ENCODE assay signal across 22 cellular contexts in the genomic region with DNA sequence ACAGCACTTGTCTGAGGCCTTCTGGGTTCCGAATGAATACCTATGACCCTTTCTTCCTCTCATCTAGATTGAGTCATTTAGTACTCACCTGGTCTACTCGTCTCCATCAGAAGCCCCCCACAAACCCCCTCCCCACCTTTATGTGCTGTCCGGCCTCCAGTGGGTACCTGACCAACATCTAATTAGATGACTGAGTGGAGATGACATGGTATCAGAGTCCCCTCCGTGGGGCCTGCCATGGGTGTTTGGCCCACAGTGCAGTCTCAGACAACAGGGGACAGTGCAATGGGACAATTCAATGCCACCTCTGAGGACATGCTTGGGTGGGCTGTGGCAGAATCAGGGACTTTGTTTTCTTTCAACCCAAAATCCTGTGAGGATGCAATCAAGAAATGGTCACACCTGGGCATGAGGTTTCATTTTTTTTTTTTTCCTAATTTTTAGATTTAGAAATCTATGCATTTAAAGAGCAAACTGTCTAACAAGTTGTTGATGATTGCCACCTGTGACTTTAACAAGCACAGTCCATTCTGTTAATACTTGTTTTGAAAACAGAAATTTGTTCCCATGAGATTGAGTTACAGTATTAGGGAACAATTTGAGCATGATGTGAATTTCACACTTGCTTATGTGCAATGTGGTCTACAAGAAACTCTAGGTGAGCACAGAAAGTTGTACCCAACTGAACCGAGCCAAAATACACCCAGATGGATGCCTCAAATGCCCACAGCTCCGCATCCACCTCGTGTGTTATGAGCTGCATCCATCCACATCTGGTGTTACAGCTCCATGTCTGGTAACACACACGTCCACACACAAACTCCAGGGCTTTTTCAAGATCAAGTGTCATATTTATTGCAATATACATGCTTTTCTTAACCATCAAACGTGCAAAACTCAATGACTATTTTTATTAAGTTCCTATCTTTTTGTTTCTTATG. TPM values are rescaled to one million over a fixed set of nuclear protein-coding genes. Genes with fewer than 3 reads are reported as not detected.
DNase-seq lines count a peak whose midpoint lies in the region; ATAC-seq and TF ChIP-seq lines count a peak whose summit lies in the region.
"Had no signal": no experiment of that assay in that cellular context is flagged by ENCODE, and none has a peak within 500 bp of the region (broad histone marks: within the 10 kb centered on the region; RNA-seq: fewer than 3 reads in every experiment).

No MANE protein-coding gene starts in this region.

- TF ChIP-seq CTCF in natural killer cell (IDR thresholded peaks at IDR 0.05) (no peak), chondrocyte (IDR thresholded peaks at IDR 0.05) (no peak)

- WGBS in aorta, 2 donors, result 83 to 84% methylated on average over 9 of the region's 9 CpGs

- peaks cover 0 to 2% of the 10 kb centered on the region in 2 donors for H3K4me1 ChIP-seq in aorta (ENCODE audit: control insufficient read depth in 1 of 2, insufficient read depth in 2 of 2, low read length in 2 of 2)

- no peaks in the 10 kb centered on the region for H3K4me1 Mint-ChIP-seq in natural killer cell treated with Interleukin-12 subunit alpha and Interleukin-12 subunit beta and Interleukin-15 and Interleukin-18, amount 100 ng/mL, for 72 hours (ENCODE audit: low read depth in 2 of 2)
- H3K4me1 Mint-ChIP-seq in natural killer cell (no peaks in the 10 kb centered on the region), chondrocyte (ENCODE audit: low read depth) (peaks cover 8% of the 10 kb centered on the region)
- no peaks in the 10 kb centered on the region for H3K4me1 Mint-ChIP-seq in T-helper 2 cell treated with Interferon-gamma antibody and Interleukin-4, amounts not matched to agents 5 μg/mL and 100 μg/mL, for 36 hours (ENCODE audit: low read depth)
- H3K4me1 Mint-ChIP-seq: activated CD4-positive, alpha-beta T cell treated with anti-CD3 and anti-CD28 coated beads, Interleukin-2, amount 10 ng/mL, durations not matched to agents 7 days and 5 days; immature natural killer cell; T-cell had no signal

- H3K9me3 ChIP-seq in aorta (ENCODE audit: control insufficient read depth, low read length), result no peaks in the 10 kb centered on the region
- H3K9me3 ChIP-seq: heart right ventricle, ovary had no signal

- H3K27me3 Mint-ChIP-seq in natural killer cell treated with Interleukin-12 subunit alpha and Interleukin-12 subunit beta and Interleukin-15 and Interleukin-18, amount 100 ng/mL, for 72 hours, result peaks cover 0 to 2% of the 10 kb centered on the region in 2 donors
- H3K27me3 Mint-ChIP-seq in natural killer cell (ENCODE audit: low read depth in 2 of 2) (no peaks in the 10 kb centered on the region), chondrocyte (ENCODE audit: low read depth) (no peaks in the 10 kb centered on the region)
- H3K27me3 Mint-ChIP-seq in T-helper 2 cell treated with Interferon-gamma antibody and Interleukin-4, amounts not matched to agents 5 μg/mL and 100 μg/mL, for 36 hours (ENCODE audit: low read depth), result peaks cover 2% of the 10 kb centered on the region
- H3K27me3 Mint-ChIP-seq: T-cell had no signal

- H3K4me3 Mint-ChIP-seq in natural killer cell treated with Interleukin-12 subunit alpha and Interleukin-12 subunit beta and Interleukin-15 and Interleukin-18, amount 100 ng/mL, for 72 hours, result no peak overlapping the region
- H3K4me3 Mint-ChIP-seq in natural killer cell, result no peak overlapping the region
- H3K4me3 Mint-ChIP-seq in chondrocyte (ENCODE audit: unreplicated experiment), result no peak overlapping the region
- no peak overlapping the region for H3K4me3 Mint-ChIP-seq in T-helper 2 cell treated with Interferon-gamma antibody and Interleukin-4, amounts not matched to agents 5 μg/mL and 100 μg/mL, for 36 hours
- H3K4me3 Mint-ChIP-seq: activated CD4-positive, alpha-beta T cell treated with anti-CD3 and anti-CD28 coated beads, Interleukin-2, amount 10 ng/mL, durations not matched to agents 7 days and 5 days; activated T-cell treated with anti-CD3 and anti-CD28 coated beads, Interleukin-2, amount 50 U/mL, for 4 hours; immature natural killer cell; T-cell had no signal

- H3K9me3 Mint-ChIP-seq in natural killer cell treated with Interleukin-12 subunit alpha and Interleukin-12 subunit beta and Interleukin-15 and Interleukin-18, amount 100 ng/mL, for 72 hours, result no peaks in the 10 kb centered on the region
- H3K9me3 Mint-ChIP-seq in natural killer cell (no peaks in the 10 kb centered on the region), chondrocyte (ENCODE audit: low read depth) (no peaks in the 10 kb centered on the region)
- no peaks in the 10 kb centered on the region for H3K9me3 Mint-ChIP-seq in T-helper 2 cell treated with Interferon-gamma antibody and Interleukin-4, amounts not matched to agents 5 μg/mL and 100 μg/mL, for 36 hours
- H3K9me3 Mint-ChIP-seq: activated CD4-positive, alpha-beta T cell treated with anti-CD3 and anti-CD28 coated beads, Interleukin-2, amount 10 ng/mL, durations not matched to agents 7 days and 5 days; activated T-cell treated with anti-CD3 and anti-CD28 coated beads, Interleukin-2, amount 50 U/mL, for 4 hours; immature natural killer cell; T-cell had no signal

- H3K27ac ChIP-seq in aorta (ENCODE audit: low read depth in 1 of 2, low read length in 2 of 2), result no peak overlapping the region
- H3K27ac ChIP-seq: heart right ventricle, ovary had no signal

- H3K27ac Mint-ChIP-seq in natural killer cell treated with Interleukin-12 subunit alpha and Interleukin-12 subunit beta and Interleukin-15 and Interleukin-18, amount 100 ng/mL, for 72 hours, result no peak overlapping the region
- H3K27ac Mint-ChIP-seq in natural killer cell (no peak overlapping the region), chondrocyte (ENCODE audit: unreplicated experiment) (peak overlapping the region; percentile 84)
- no peak overlapping the region for H3K27ac Mint-ChIP-seq in T-helper 2 cell treated with Interferon-gamma antibody and Interleukin-4, amounts not matched to agents 5 μg/mL and 100 μg/mL, for 36 hours
- H3K27ac Mint-ChIP-seq: activated CD4-positive, alpha-beta T cell treated with anti-CD3 and anti-CD28 coated beads, Interleukin-2, amount 10 ng/mL, durations not matched to agents 7 days and 5 days; immature natural killer cell; T-cell had no signal

- TF ChIP-seq POLR2A in erythroblast (IDR thresholded peaks at IDR 0.05; ENCODE audit: low read length), result no peak

- H3K27me3 ChIP-seq in aorta (ENCODE audit: control insufficient read depth in 1 of 2, insufficient read depth in 2 of 2, low read length in 1 of 2), result no peaks in the 10 kb centered on the region
- H3K27me3 ChIP-seq: brain microvascular endothelial cell, ovary had no signal

- no peak overlapping the region for H3K4me3 ChIP-seq in aorta (ENCODE audit: low read length in 2 of 2)
- H3K4me3 ChIP-seq: heart right ventricle, ovary had no signal

- H3K36me3 ChIP-seq in aorta (ENCODE audit: control insufficient read depth in 1 of 2, insufficient read depth in 2 of 2, low read length in 1 of 2), result no peaks in the 10 kb centered on the region
- H3K36me3 ChIP-seq: brain microvascular endothelial cell, heart right ventricle, ovary had no signal

- ATAC-seq in natural killer cell treated with Interleukin-12 subunit alpha and Interleukin-12 subunit beta and Interleukin-15 and Interleukin-18, amount 100 ng/mL, for 72 hours, result peak; percentile 4 to 34
- ATAC-seq in natural killer cell, result no peak
- no peak for ATAC-seq in aorta (ENCODE audit: low FRiP score)
- ATAC-seq: activated T-cell treated with anti-CD3 and anti-CD28 coated beads, Interleukin-2, amount 50 U/mL, for 4 hours had no signal

- DNase-seq in natural killer cell treated with Interleukin-12 subunit alpha and Interleukin-12 subunit beta and Interleukin-15 and Interleukin-18, amount 100 ng/mL, for 72 hours (ENCODE audit: low spot score), result peak; percentile 56
- DNase-seq in natural killer cell (no peak), chondrocyte (ENCODE audit: low spot score) (no peak), posterior vena cava (ENCODE audit: low spot score) (peak; percentile 82), aorta (peak; percentile 38 to 73), erythroblast (lab: John Stamatoyannopoulos, UW) (no peak), retina (no peak)
- DNase-seq in T-helper 2 cell treated with Interferon-gamma antibody and Interleukin-4, amounts not matched to agents 5 μg/mL and 100 μg/mL, for 36 hours (ENCODE audit: low spot score), result no peak
- DNase-seq: activated CD4-positive, alpha-beta T cell treated with anti-CD3 and anti-CD28 coated beads, Interleukin-2, amount 10 ng/mL, durations not matched to agents 7 days and 5 days; activated T-cell treated with anti-CD3 and anti-CD28 coated beads, Interleukin-2, amount 50 U/mL, for 4 hours; brain microvascular endothelial cell; dermis blood vessel endothelial cell; DND-41; GM23248; heart right ventricle; immature natural killer cell; NCI-H1436; stimulated activated CD4-positive, alpha-beta T cell treated with anti-CD3 and anti-CD28 coated beads, Interleukin-2, amount 100 ng/mL, for 48 hours had no signal

- H3K36me3 Mint-ChIP-seq in natural killer cell treated with Interleukin-12 subunit alpha and Interleukin-12 subunit beta and Interleukin-15 and Interleukin-18, amount 100 ng/mL, for 72 hours, result no peaks in the 10 kb centered on the region
- H3K36me3 Mint-ChIP-seq in natural killer cell (no peaks in the 10 kb centered on the region), chondrocyte (ENCODE audit: low read depth) (no peaks in the 10 kb centered on the region)
- H3K36me3 Mint-ChIP-seq in T-helper 2 cell treated with Interferon-gamma antibody and Interleukin-4, amounts not matched to agents 5 μg/mL and 100 μg/mL, for 36 hours (ENCODE audit: low read depth), result no peaks in the 10 kb centered on the region
- H3K36me3 Mint-ChIP-seq: immature natural killer cell, T-cell had no signal

- intact Hi-C loops in natural killer cell (cut with micrococcal nuclease) (no loop called here), posterior vena cava (cut with DNase I) (no loop called here), aorta (cut with DNase I) (no loop called here)

RNA-seq across cellular contexts. Expression of a gene that starts 27.5 kb away (rescaled TPM):
- total RNA-seq in natural killer cell treated with Interleukin-12 subunit alpha and Interleukin-12 subunit beta and Interleukin-15 and Interleukin-18, amount 100 ng/mL, for 72 hours, result not detected
- not detected for total RNA-seq in natural killer cell
- total RNA-seq in chondrocyte, result 5.4 to 12.3 TPM (median 5.7 TPM) in 3 replicates
- not detected for total RNA-seq in posterior vena cava
- total RNA-seq in aorta, result 1 to 10 TPM in 1 of 2 donors, under 1 TPM in 1; 0.36 to 1.2 TPM
- polyA plus RNA-seq in aorta, result 1 to 10 TPM in 1 of 2 donors, under 1 TPM in 1; 0.54 to 4.0 TPM
- total RNA-seq: activated CD4-positive, alpha-beta T cell treated with anti-CD3 and anti-CD28 coated beads, Interleukin-2, amount 10 ng/mL, durations not matched to agents 7 days and 5 days; activated T-cell treated with anti-CD3 and anti-CD28 coated beads, Interleukin-2, amount 50 U/mL, for 4 hours; endothelial cell of umbilical vein; GM23248; lung microvascular endothelial cell; T-cell had no signal
- polyA plus RNA-seq: endothelial cell of umbilical vein, GM23248, heart right ventricle, immature natural killer cell had no signal

RNA-seq across cellular contexts. Expression of a gene that starts 50.0 kb away (rescaled TPM):
- 1 to 10 TPM in 1 of 2 donors, under 1 TPM in 1; 0.81 to 1.9 TPM for total RNA-seq in natural killer cell treated with Interleukin-12 subunit alpha and Interleukin-12 subunit beta and Interleukin-15 and Interleukin-18, amount 100 ng/mL, for 72 hours
- total RNA-seq in natural killer cell (1 to 10 TPM in 2 of 3 donors, under 1 TPM in 1; 1.00 to 2.0 (median 1.1) TPM), chondrocyte (11.6 to 44.3 TPM (median 14.5 TPM) in 3 replicates), posterior vena cava (1 to 10 TPM; 5.9 to 6.8 TPM), aorta (10 to 100 TPM in 1 of 2 donors, 1 to 10 TPM in 1; 8.8 to 24.8 TPM)
- under 1 TPM; 0.13 to 0.79 TPM for polyA plus RNA-seq in aorta

Comparison
In these comparisons a context has a peak if more than half of its experiments do, and no peak if none do; other contexts are left out.
1. ATAC-seq: peak in natural killer cell treated with Interleukin-12 subunit alpha and Interleukin-12 subunit beta and Interleukin-15 and Interleukin-18, amount 100 ng/mL, for 72 hours (2 of 2); none in natural killer cell (0 of 3) and aorta (single experiment).
2. DNase-seq: peak in natural killer cell treated with Interleukin-12 subunit alpha and Interleukin-12 subunit beta and Interleukin-15 and Interleukin-18, amount 100 ng/mL, for 72 hours (single experiment), posterior vena cava (single experiment) and aorta (2 of 2); none in natural killer cell (single experiment), chondrocyte (single experiment), T-helper 2 cell treated with Interferon-gamma antibody and Interleukin-4, amounts not matched to agents 5 μg/mL and 100 μg/mL, for 36 hours (single experiment), erythroblast (0 of 2) and retina (single experiment).